10 cellular contexts compared by ENCODE assay signal in the genomic region with DNA sequence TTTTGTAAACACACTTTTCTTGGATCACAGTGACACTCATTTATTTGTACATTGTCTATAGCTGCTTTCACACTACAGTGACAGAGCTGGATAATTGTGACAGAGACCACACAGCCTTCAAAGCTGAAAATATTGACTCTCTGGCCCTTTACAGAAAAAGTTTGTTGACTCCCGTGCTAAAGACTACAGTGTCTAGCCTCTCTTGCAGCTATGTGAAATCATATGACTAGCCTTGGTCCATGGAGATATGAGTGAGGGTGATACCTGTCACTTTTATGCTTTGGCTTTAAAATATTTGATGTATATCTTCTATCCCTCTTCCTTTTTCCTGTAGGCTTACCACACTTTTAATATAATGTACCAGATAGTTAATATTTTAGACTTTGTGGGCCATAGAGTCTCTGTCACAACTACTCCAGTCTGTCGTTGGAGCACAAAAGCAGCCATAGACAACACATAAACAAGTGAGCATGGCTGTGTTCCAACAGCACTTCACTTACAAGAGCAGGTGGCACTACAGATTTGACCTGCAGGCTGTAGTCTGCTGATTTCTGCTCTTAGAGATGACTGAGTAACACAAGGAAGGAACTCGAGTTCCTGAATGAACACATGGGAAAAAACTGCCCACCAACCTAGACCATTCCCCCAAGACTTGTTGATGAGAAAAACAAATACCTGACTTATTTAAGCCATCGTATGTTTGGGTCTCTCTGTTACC.
"Had no signal": no experiment of that assay in that cellular context is flagged by ENCODE, and none has a peak within 500 bp of the region (broad histone marks: within the 10 kb centered on the region; RNA-seq: fewer than 3 reads in every experiment).

No MANE protein-coding gene starts in this region.

- ATAC-seq: activated naive CD4-positive, alpha-beta T cell treated with anti-CD3 and anti-CD28 coated beads, Interleukin-2, amount 50 U/mL, for 72 hours; stimulated activated naive CD8-positive, alpha-beta T cell treated with anti-CD3 and anti-CD28 coated beads, Interleukin-15, amount 100 ng/mL, for 72 hours had no signal

- H3K4me3 ChIP-seq: testis had no signal

- DNase-seq: activated CD4-positive, alpha-beta T cell treated with anti-CD3 and anti-CD28 coated beads, Interleukin-2, amount 50 U/mL, for 4 hours; activated CD4-positive, CD25-positive, alpha-beta regulatory T cell treated with anti-CD3 and anti-CD28 coated beads, Interleukin-2, amount 50 U/mL, for 72 hours; activated T-cell treated with anti-CD3 and anti-CD28 coated beads, Interleukin-2, amount 50 U/mL, for 1 hour; amygdala; kidney; nephron progenitor cell; stimulated activated CD4-positive, alpha-beta T cell treated with anti-CD3 and anti-CD28 coated beads, Interleukin-4, amount 100 ng/mL, for 1 hour; stimulated activated naive CD8-positive, alpha-beta T cell treated with anti-CD3 and anti-CD28 coated beads, Interleukin-15, amount 100 ng/mL, for 72 hours; testis had no signal

- H3K27me3 ChIP-seq: testis had no signal

- H3K9me3 ChIP-seq: testis had no signal

- H3K27ac ChIP-seq: testis had no signal

- H3K4me1 ChIP-seq: testis had no signal
